ENCODE assay signal across 1 cellular context in genomic region chr1:6579374-6580118, GRCh38.
TF ChIP-seq lines count a peak whose summit lies in the region.

Gene ZBTB48, plus strand, starts transcription at chr1:6579994. Its CDS starts 616 bp downstream, at chr1:6580610.

TF ChIP-seq in HepG2, 621 proteins besides CTCF, POLR2A, EP300 and RAD21 (continued from another document and continues in another):
- TF ChIP-seq U2AF2 (IDR thresholded peaks at IDR 0.05; ENCODE audit: low read depth, low read length) = no peak
- TF ChIP-seq, protein P1, sequence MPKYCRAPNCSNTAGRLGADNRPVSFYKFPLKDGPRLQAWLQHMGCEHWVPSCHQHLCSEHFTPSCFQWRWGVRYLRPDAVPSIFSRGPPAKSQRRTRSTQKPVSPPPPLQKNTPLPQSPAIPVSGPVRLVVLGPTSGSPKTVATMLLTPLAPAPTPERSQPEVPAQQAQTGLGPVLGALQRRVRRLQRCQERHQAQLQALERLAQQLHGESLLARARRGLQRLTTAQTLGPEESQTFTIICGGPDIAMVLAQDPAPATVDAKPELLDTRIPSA (CRISPR knock-in tag; IDR thresholded peaks at IDR 0.05; ENCODE audit: borderline replicate concordance) = 0 out of 2 replicates have a peak, but pooled peaks have one; percentile 60
- TF ChIP-seq ZNF136 (CRISPR knock-in tag; IDR thresholded peaks at IDR 0.05; ENCODE audit: low read depth) = no peak
- TF ChIP-seq, protein P2, sequence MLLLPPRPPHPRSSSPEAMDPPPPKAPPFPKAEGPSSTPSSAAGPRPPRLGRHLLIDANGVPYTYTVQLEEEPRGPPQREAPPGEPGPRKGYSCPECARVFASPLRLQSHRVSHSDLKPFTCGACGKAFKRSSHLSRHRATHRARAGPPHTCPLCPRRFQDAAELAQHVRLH (CRISPR knock-in tag; IDR thresholded peaks at IDR 0.05; ENCODE audit: borderline replicate concordance, low read depth) = no peak
- TF ChIP-seq ATF1 (CRISPR knock-in tag; IDR thresholded peaks at IDR 0.05) = peak; percentile 72
- TF ChIP-seq MAX (IDR thresholded peaks at IDR 0.05) = peak; percentile 85
- TF ChIP-seq NCOA5 (CRISPR knock-in tag; IDR thresholded peaks at IDR 0.05) = no peak
- no peak for TF ChIP-seq ZFP62 (CRISPR knock-in tag; IDR thresholded peaks at IDR 0.05)
- no peak for TF ChIP-seq GLMP (CRISPR knock-in tag; IDR thresholded peaks at IDR 0.05; ENCODE audit: borderline replicate concordance)
- peak; percentile 91 for TF ChIP-seq CREM (IDR thresholded peaks at IDR 0.05)
- TF ChIP-seq CREM (CRISPR knock-in tag; IDR thresholded peaks at IDR 0.05) = peak; percentile 68
- no peak for TF ChIP-seq ZNF484 (CRISPR knock-in tag; IDR thresholded peaks at IDR 0.05; ENCODE audit: borderline replicate concordance, low read depth)
- no peak for TF ChIP-seq REXO4 (CRISPR knock-in tag; IDR thresholded peaks at IDR 0.05; ENCODE audit: borderline replicate concordance)
- TF ChIP-seq SETDB1 (CRISPR knock-in tag; IDR thresholded peaks at IDR 0.05; ENCODE audit: borderline replicate concordance) = no peak
- no peak for TF ChIP-seq TP53 (CRISPR knock-in tag; conservative IDR thresholded peaks at IDR 0.05)
- no peak for TF ChIP-seq TBP (CRISPR knock-in tag; IDR thresholded peaks at IDR 0.05)
- no peak for TF ChIP-seq ZNF850 (CRISPR knock-in tag; conservative IDR thresholded peaks at IDR 0.05)
- no peak for TF ChIP-seq ATF5 (CRISPR knock-in tag; IDR thresholded peaks at IDR 0.05; ENCODE audit: low read depth)
- no peak for TF ChIP-seq ZNF407 (CRISPR knock-in tag; IDR thresholded peaks at IDR 0.05; ENCODE audit: not compliant biosample characterization)
- no peak for TF ChIP-seq ZBTB7A (CRISPR knock-in tag; IDR thresholded peaks at IDR 0.05)
- 0 out of 2 replicates have a peak, but pooled peaks have one; percentile 30 for TF ChIP-seq CENPT (CRISPR knock-in tag; IDR thresholded peaks at IDR 0.05; ENCODE audit: low read depth)
- no peak for TF ChIP-seq ZNF891 (CRISPR knock-in tag; IDR thresholded peaks at IDR 0.05)
- TF ChIP-seq, protein P3, sequence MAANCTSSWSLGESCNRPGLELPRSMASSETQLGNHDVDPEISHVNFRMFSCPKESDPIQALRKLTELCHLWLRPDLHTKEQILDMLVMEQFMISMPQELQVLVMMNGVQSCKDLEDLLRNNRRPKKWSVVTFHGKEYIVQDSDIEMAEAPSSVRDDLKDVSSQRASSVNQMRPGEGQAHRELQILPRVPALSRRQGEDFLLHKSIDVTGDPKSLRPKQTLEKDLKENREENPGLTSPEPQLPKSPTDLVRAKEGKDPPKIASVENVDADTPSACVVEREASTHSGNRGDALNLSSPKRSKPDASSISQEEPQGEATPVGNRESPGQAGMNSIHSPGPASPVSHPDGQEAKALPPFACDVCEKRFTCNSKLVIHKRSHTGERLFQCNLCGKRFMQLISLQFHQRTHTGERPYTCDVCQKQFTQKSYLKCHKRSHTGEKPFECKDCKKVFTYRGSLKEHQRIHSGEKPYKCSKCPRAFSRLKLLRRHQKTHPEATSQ (CRISPR knock-in tag; IDR thresholded peaks at IDR 0.05; ENCODE audit: borderline replicate concordance) = no peak
- TF ChIP-seq FOXK2 (IDR thresholded peaks at IDR 0.05) = no peak
- TF ChIP-seq HMG20B (CRISPR knock-in tag; conservative IDR thresholded peaks at IDR 0.05) = no peak
- no peak for TF ChIP-seq ZNF17 (CRISPR knock-in tag; IDR thresholded peaks at IDR 0.05)
- TF ChIP-seq, protein P4, sequence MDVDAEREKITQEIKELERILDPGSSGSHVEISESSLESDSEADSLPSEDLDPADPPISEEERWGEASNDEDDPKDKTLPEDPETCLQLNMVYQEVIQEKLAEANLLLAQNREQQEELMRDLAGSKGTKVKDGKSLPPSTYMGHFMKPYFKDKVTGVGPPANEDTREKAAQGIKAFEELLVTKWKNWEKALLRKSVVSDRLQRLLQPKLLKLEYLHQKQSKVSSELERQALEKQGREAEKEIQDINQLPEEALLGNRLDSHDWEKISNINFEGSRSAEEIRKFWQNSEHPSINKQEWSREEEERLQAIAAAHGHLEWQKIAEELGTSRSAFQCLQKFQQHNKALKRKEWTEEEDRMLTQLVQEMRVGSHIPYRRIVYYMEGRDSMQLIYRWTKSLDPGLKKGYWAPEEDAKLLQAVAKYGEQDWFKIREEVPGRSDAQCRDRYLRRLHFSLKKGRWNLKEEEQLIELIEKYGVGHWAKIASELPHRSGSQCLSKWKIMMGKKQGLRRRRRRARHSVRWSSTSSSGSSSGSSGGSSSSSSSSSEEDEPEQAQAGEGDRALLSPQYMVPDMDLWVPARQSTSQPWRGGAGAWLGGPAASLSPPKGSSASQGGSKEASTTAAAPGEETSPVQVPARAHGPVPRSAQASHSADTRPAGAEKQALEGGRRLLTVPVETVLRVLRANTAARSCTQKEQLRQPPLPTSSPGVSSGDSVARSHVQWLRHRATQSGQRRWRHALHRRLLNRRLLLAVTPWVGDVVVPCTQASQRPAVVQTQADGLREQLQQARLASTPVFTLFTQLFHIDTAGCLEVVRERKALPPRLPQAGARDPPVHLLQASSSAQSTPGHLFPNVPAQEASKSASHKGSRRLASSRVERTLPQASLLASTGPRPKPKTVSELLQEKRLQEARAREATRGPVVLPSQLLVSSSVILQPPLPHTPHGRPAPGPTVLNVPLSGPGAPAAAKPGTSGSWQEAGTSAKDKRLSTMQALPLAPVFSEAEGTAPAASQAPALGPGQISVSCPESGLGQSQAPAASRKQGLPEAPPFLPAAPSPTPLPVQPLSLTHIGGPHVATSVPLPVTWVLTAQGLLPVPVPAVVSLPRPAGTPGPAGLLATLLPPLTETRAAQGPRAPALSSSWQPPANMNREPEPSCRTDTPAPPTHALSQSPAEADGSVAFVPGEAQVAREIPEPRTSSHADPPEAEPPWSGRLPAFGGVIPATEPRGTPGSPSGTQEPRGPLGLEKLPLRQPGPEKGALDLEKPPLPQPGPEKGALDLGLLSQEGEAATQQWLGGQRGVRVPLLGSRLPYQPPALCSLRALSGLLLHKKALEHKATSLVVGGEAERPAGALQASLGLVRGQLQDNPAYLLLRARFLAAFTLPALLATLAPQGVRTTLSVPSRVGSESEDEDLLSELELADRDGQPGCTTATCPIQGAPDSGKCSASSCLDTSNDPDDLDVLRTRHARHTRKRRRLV (CRISPR knock-in tag; IDR thresholded peaks at IDR 0.05) = no peak
- TF ChIP-seq AKNA (CRISPR knock-in tag; IDR thresholded peaks at IDR 0.05; ENCODE audit: borderline replicate concordance) = no peak
- TF ChIP-seq ZNF335 (CRISPR knock-in tag; IDR thresholded peaks at IDR 0.05) = no peak
- TF ChIP-seq SIX4 (CRISPR knock-in tag; IDR thresholded peaks at IDR 0.05) = no peak
- TF ChIP-seq ZMYM3 (CRISPR knock-in tag; IDR thresholded peaks at IDR 0.05) = no peak
- no peak for TF ChIP-seq KDM1A (CRISPR knock-in tag; IDR thresholded peaks at IDR 0.05)
- no peak for TF ChIP-seq KDM6A (CRISPR knock-in tag; IDR thresholded peaks at IDR 0.05; ENCODE audit: low read depth)
- no peak for TF ChIP-seq ZKSCAN8 (CRISPR knock-in tag; IDR thresholded peaks at IDR 0.05; ENCODE audit: borderline replicate concordance)
- TF ChIP-seq NR2F6 (IDR thresholded peaks at IDR 0.05) = peak; percentile 41; the same call in 1 of the 2 replicates
- TF ChIP-seq NR2F6 (CRISPR knock-in tag; IDR thresholded peaks at IDR 0.05) = no peak; the same call in 1 of the 2 replicates
- TF ChIP-seq TCF12 (IDR thresholded peaks at IDR 0.05) = no peak
- no peak for TF ChIP-seq TCF12 (CRISPR knock-in tag; IDR thresholded peaks at IDR 0.05)
- 0 out of 2 replicates have a peak, but pooled peaks have one; percentile 65 for TF ChIP-seq ARID2 (CRISPR knock-in tag; IDR thresholded peaks at IDR 0.05; ENCODE audit: borderline replicate concordance)
- no peak for TF ChIP-seq ZNF572 (CRISPR knock-in tag; IDR thresholded peaks at IDR 0.05)
